ENCODE assay signal across 12 cellular contexts in genomic region chr1:2380816-2381591, GRCh38. TPM values are rescaled to one million over a fixed set of nuclear protein-coding genes. Genes with fewer than 3 reads are reported as not detected.
A peak's percentile ranks its signal among the peaks of the same experiment; 100 is the strongest.
DNase-seq lines count a peak whose midpoint lies in the region; ATAC-seq, FAIRE-seq and TF ChIP-seq lines count a peak whose summit lies in the region.
"Had no signal": no experiment of that assay in that cellular context is flagged by ENCODE, and none has a peak within 500 bp of the region (broad histone marks: within the 10 kb centered on the region; RNA-seq: fewer than 3 reads in every experiment).

No MANE protein-coding gene starts in this region.

- H3K27me3 ChIP-seq in ascending aorta (no peaks in the 10 kb centered on the region), sigmoid colon (no peaks in the 10 kb centered on the region)
- H3K27me3 ChIP-seq: thyroid gland had no signal

- no peak for ATAC-seq in GM18502 (IDR thresholded peaks at IDR 0.05; ENCODE audit: poor library complexity, unreplicated experiment)

- H3K9me3 ChIP-seq in HEK293 (ENCODE audit: control insufficient read depth, insufficient read depth, low read depth, low read length) = no peaks in the 10 kb centered on the region
- H3K9me3 ChIP-seq in ascending aorta = no peaks in the 10 kb centered on the region
- no peaks in the 10 kb centered on the region for H3K9me3 ChIP-seq in kidney (ENCODE audit: control insufficient read depth in 1 of 2, low read length in 2 of 2)
- H3K9me3 ChIP-seq in sigmoid colon = no peaks in the 10 kb centered on the region
- H3K9me3 ChIP-seq: thyroid gland had no signal

- POLR2A ChIA-PET in HEK293 (lab: Yijun Ruan, JAX) = interaction anchor here (1.0 to 1.9 kb wide), 5 partner anchors 152 to 191 kb away, joined by 3 to 24 read pairs (median 4); partner anchors contain the start of gene FAAP20

- peaks cover 0 to 10% of the 10 kb centered on the region in 2 experiments; a peak in 1 of 3 replicates for H3K36me3 ChIP-seq in HEK293 (ENCODE audit: control insufficient read depth in 2 of 2, insufficient read depth in 1 of 2, low read length in 2 of 2)
- no peaks in the 10 kb centered on the region for H3K36me3 ChIP-seq in ascending aorta
- H3K36me3 ChIP-seq in kidney (ENCODE audit: control insufficient read depth in 1 of 2, insufficient read depth in 2 of 2, low read length in 2 of 2) = no peaks in the 10 kb centered on the region
- H3K36me3 ChIP-seq in sigmoid colon = peaks cover 0 to 6% (median 0%) of the 10 kb centered on the region in 4 donors
- H3K36me3 ChIP-seq: thyroid gland had no signal

- H3K4me1 ChIP-seq in HEK293 (ENCODE audit: control insufficient read depth, insufficient read depth, low read length) (no peaks in the 10 kb centered on the region), ascending aorta (peaks cover 10 to 11% of the 10 kb centered on the region in 2 donors), kidney (ENCODE audit: control insufficient read depth in 1 of 2, insufficient read depth in 1 of 2, low read depth in 1 of 2, low read length in 2 of 2) (peaks cover 0 to 3% of the 10 kb centered on the region in 2 donors), sigmoid colon (peaks cover 0 to 16% (median 11%) of the 10 kb centered on the region in 4 donors)
- H3K4me1 ChIP-seq: thyroid gland had no signal

- no peak for TF ChIP-seq EP300 in sigmoid colon (IDR thresholded peaks at IDR 0.05)

- FAIRE-seq in kidney (lab: Jason Lieb, UNC) = no peak
- FAIRE-seq: bronchial epithelial cell had no signal

- H3K9ac ChIP-seq in kidney (ENCODE audit: low read length in 2 of 2) = no peak overlapping the region

- TF ChIP-seq POLR2A in sigmoid colon (IDR thresholded peaks at IDR 0.05) = no peak

- intact Hi-C loops in ascending aorta (cut with DNase I) = loop anchor here (1.0 to 5.0 kb wide), 4 partner anchors 10 to 186 kb away; partner anchors contain the start of genes MORN1 and RER1
- intact Hi-C loops in kidney (cut with DNase I) = loop anchor here (5.0 kb wide), 1 partner anchor 184 kb away; no protein-coding TSS in a partner anchor
- intact Hi-C loops in sigmoid colon (cut with DNase I) = loop anchor here (1.0 to 5.0 kb wide), 2 partner anchors 69 to 186 kb away; no protein-coding TSS in a partner anchor

- DNase-seq in ascending aorta (ENCODE audit: low spot score in 2 of 2) (no peak), kidney (peak; percentile 64), sigmoid colon (peak; percentile 66), putamen (ENCODE audit: low spot score) (no peak), MV-4-11 (lab: John Stamatoyannopoulos, UW) (no peak)
- DNase-seq in stimulated activated CD4-positive, alpha-beta T cell treated with anti-CD3 and anti-CD28 coated beads, Interleukin-4, amount 100 ng/mL, for 24 hours = no peak
- DNase-seq: NCI-H1092 treated with DMSO at 0.1 percent for 48 hours had no signal

- H3K27ac ChIP-seq in HEK293 (ENCODE audit: extremely low read depth, low read depth, low read length) (no peak overlapping the region), ascending aorta (peak overlapping the region; percentile 32 to 51), kidney (ENCODE audit: low read depth in 2 of 2, low read length in 2 of 2) (no peak overlapping the region), sigmoid colon (peak overlapping the region in 2 of 4 donors; percentile 12 to 26)
- H3K27ac ChIP-seq: thyroid gland had no signal

- H3K4me3 ChIP-seq in HEK293 (ENCODE audit: low read depth, low read length) (no peak overlapping the region), ascending aorta (no peak overlapping the region), kidney (ENCODE audit: low read length in 2 of 2) (no peak overlapping the region), sigmoid colon (no peak overlapping the region)
- H3K4me3 ChIP-seq: skin epidermis, thyroid gland had no signal

- TF ChIP-seq CTCF in HEK293 (tag by site-specific recombination; IDR thresholded peaks at IDR 0.05) (no peak), ascending aorta (IDR thresholded peaks at IDR 0.05) (no peak), kidney (IDR thresholded peaks at IDR 0.05; ENCODE audit: borderline replicate concordance, extremely low read depth, insufficient read depth) (no peak), sigmoid colon (IDR thresholded peaks at IDR 0.05) (no peak)

- WGBS in sigmoid colon, 2 donors = 90 to 91% methylated on average over 32 of the region's 32 CpGs

- CTCF ChIA-PET in HEK293 (lab: Yijun Ruan, JAX) = interaction anchor here (0.6 to 6.0 kb wide), 24 partner anchors 8 to 207 kb away, joined by 3 to 105 read pairs (median 4); partner anchors contain the start of genes FAAP20, MORN1 and RER1

TF ChIP-seq in HEK293, 187 proteins besides CTCF, POLR2A, EP300 and RAD21:
- TF ChIP-seq ZNF555 (tag by site-specific recombination; conservative IDR thresholded peaks at IDR 0.05) = no peak
- peak; percentile 45 for TF ChIP-seq ZNF585B (tag by site-specific recombination; IDR thresholded peaks at IDR 0.05)
- no peak for TF ChIP-seq SALL2 (tag by site-specific recombination; IDR thresholded peaks at IDR 0.05; ENCODE audit: borderline replicate concordance)

RNA-seq across cellular contexts. Expression of gene MORN1, which starts 10.3 kb away (rescaled TPM):
- total RNA-seq in ascending aorta = 18.4 TPM
- 24.7 TPM for total RNA-seq in kidney
- 9.0 TPM for polyA plus RNA-seq in kidney (ENCODE audit: insufficient read depth, low read depth, low replicate concordance)
- total RNA-seq in sigmoid colon = 1 to 10 TPM; 6.2 to 9.1 (median 6.7) TPM
- polyA plus RNA-seq in sigmoid colon = 1 to 10 TPM; 2.4 to 9.1 (median 2.5) TPM

RNA-seq across cellular contexts. Expression of gene RER1, which starts 10.6 kb away (rescaled TPM):
- total RNA-seq in ascending aorta = 61.3 TPM
- 162 TPM for total RNA-seq in kidney
- 158 TPM for polyA plus RNA-seq in kidney (ENCODE audit: insufficient read depth, low read depth, low replicate concordance)
- total RNA-seq in sigmoid colon = 10 to 100 TPM; 49.0 to 56.2 (median 50.7) TPM
- 100 to 1,000 TPM in 1 of 3 donors, 10 to 100 TPM in 2; 40.8 to 113 (median 52.2) TPM for polyA plus RNA-seq in sigmoid colon

RNA-seq across cellular contexts. Expression of gene PEX10, which starts 31.4 kb away (rescaled TPM):
- 26.1 TPM for total RNA-seq in ascending aorta
- 25.6 TPM for total RNA-seq in kidney
- 26.8 TPM for polyA plus RNA-seq in kidney (ENCODE audit: insufficient read depth, low read depth, low replicate concordance)
- total RNA-seq in sigmoid colon = 10 to 100 TPM; 12.8 to 17.0 (median 15.0) TPM
- polyA plus RNA-seq in sigmoid colon = 10 to 100 TPM in 2 of 3 donors, 1 to 10 TPM in 1; 9.9 to 21.9 (median 12.6) TPM

Comparison
In these comparisons a context has a peak if more than half of its experiments do, and no peak if none do; other contexts are left out.
1. H3K27ac ChIP-seq: peak in ascending aorta (2 of 2); none in HEK293 (single experiment) and kidney (0 of 2).
2. DNase-seq: peak in kidney (single experiment) and sigmoid colon (single experiment); none in ascending aorta (0 of 2), putamen (single experiment), stimulated activated CD4-positive, alpha-beta T cell treated with anti-CD3 and anti-CD28 coated beads, Interleukin-4, amount 100 ng/mL, for 24 hours (single experiment) and MV-4-11 (single experiment).